8 cellular contexts compared by ENCODE assay signal in genomic region chr6:30219244-30219643, GRCh38. TPM values are rescaled to one million over a fixed set of nuclear protein-coding genes. Genes with fewer than 3 reads are reported as not detected.
A peak's percentile ranks its signal among the peaks of the same experiment; 100 is the strongest.
DNase-seq lines count a peak whose midpoint lies in the region; ATAC-seq and TF ChIP-seq lines count a peak whose summit lies in the region.

No MANE protein-coding gene starts in this region.

- H3K36me3 ChIP-seq in GM23248 (ENCODE audit: low read depth) (no peaks in the 10 kb centered on the region), WERI-Rb-1 (no peaks in the 10 kb centered on the region), tibial nerve (no peaks in the 10 kb centered on the region)

- DNase-seq in AG09319 (ENCODE audit: extremely low read depth, low read depth) (no peak), GM23248 (peak; percentile 73), NCI-H2227 (lab: John Stamatoyannopoulos, UW; ENCODE audit: unreplicated experiment) (peak; percentile 67), WERI-Rb-1 (peak; percentile 73), dedifferentiated amniotic fluid mesenchymal stem cell (ENCODE audit: extremely low spot score) (peak; percentile 54), medulla oblongata (ENCODE audit: extremely low spot score) (peak; percentile 69), tibial nerve (ENCODE audit: low spot score in 2 of 2) (peak in 1 of 2 donors; percentile 67)

- H3K4me1 ChIP-seq in GM23248 (ENCODE audit: insufficient read depth) (no peaks in the 10 kb centered on the region), tibial nerve (peaks cover 0 to 13% (median 0%) of the 10 kb centered on the region in 4 donors)

- no peaks in the 10 kb centered on the region for H3F3A ChIP-seq in GM23248 (ENCODE audit: insufficient read depth)

- no peaks in the 10 kb centered on the region for H3K27me3 ChIP-seq in GM23248 (replicated peaks; ENCODE audit: insufficient read depth)
- H3K27me3 ChIP-seq in WERI-Rb-1 (ENCODE audit: insufficient read depth, low read depth, severe bottlenecking), result no peaks in the 10 kb centered on the region
- no peaks in the 10 kb centered on the region for H3K27me3 ChIP-seq in tibial nerve

- ATAC-seq in HG03439 (IDR thresholded peaks at IDR 0.05; ENCODE audit: unreplicated experiment), result no peak

- no peak overlapping the region for H3K4me3 ChIP-seq in GM23248
- H3K4me3 ChIP-seq in WERI-Rb-1 (ENCODE audit: low read depth, low read length), result no peak overlapping the region
- no peak overlapping the region for H3K4me3 ChIP-seq in tibial nerve

- no peak overlapping the region for H3K4me2 ChIP-seq in GM23248 (ENCODE audit: unreplicated experiment)

- no peak overlapping the region for H2AFZ ChIP-seq in GM23248

- H3K79me2 ChIP-seq in GM23248 (ENCODE audit: insufficient read depth), result no peaks in the 10 kb centered on the region

- WGBS in GM23248 (ENCODE audit: low coverage in 1 of 2, low lambda C conversion rate in 2 of 2, missing lambda C conversion rate in 2 of 2), 2 experiments, result 0% methylated on average over 1 of the region's 1 CpG
- WGBS in tibial nerve, 2 donors, result 0 to 5% methylated on average over 1 of the region's 1 CpG

- H3K27ac ChIP-seq in GM23248 (no peak overlapping the region), WERI-Rb-1 (no peak overlapping the region), tibial nerve (no peak overlapping the region)

- in situ Hi-C loops in GM23248 (cut with MboI), result no loop called here

- H3K9ac ChIP-seq in GM23248, result no peak overlapping the region

- peak; percentile 92 for TF ChIP-seq CTCF in AG09319 (IDR thresholded peaks at IDR 0.05; ENCODE audit: low read depth, low read length)
- peak; percentile 95 for TF ChIP-seq CTCF in WERI-Rb-1 (IDR thresholded peaks at IDR 0.05; ENCODE audit: low read depth, low read length)
- TF ChIP-seq CTCF in tibial nerve (IDR thresholded peaks at IDR 0.05), result peak; percentile 48 to 84 (median 71)

- no peaks in the 10 kb centered on the region for H3K9me2 ChIP-seq in GM23248 (ENCODE audit: insufficient read depth)

- TF ChIP-seq POLR2A in tibial nerve (IDR thresholded peaks at IDR 0.05), result no peak

- no peaks in the 10 kb centered on the region for H4K20me1 ChIP-seq in GM23248 (ENCODE audit: insufficient read depth)

- TF ChIP-seq EP300 in tibial nerve (IDR thresholded peaks at IDR 0.05), result no peak

- H3K9me3 ChIP-seq in GM23248 (ENCODE audit: low read depth) (no peaks in the 10 kb centered on the region), WERI-Rb-1 (ENCODE audit: severe bottlenecking) (peaks cover 16% of the 10 kb centered on the region), tibial nerve (peaks cover 0 to 9% (median 0%) of the 10 kb centered on the region in 4 donors)

RNA-seq across cellular contexts. Expression of gene TRIM26, which starts 6.0 kb away (rescaled TPM):
- 25.0 and 30.7 TPM in 2 replicates for total RNA-seq in GM23248 (2014; rRNA removed; shearing (Covaris generic))
- polyA plus RNA-seq in GM23248 (2016; fragmentation: Nextera tagmentation; extraction: Ambion mirVana), result 22.9 and 24.7 TPM in 2 replicates
- 10 to 100 TPM; 26.9 to 46.8 (median 37.6) TPM for total RNA-seq in tibial nerve

RNA-seq across cellular contexts. Expression of gene TRIM15, which starts 55.9 kb away (rescaled TPM):
- not detected in 2 replicates for total RNA-seq in GM23248 (2014; rRNA removed; shearing (Covaris generic))
- not detected in 2 replicates for polyA plus RNA-seq in GM23248 (2016; fragmentation: Nextera tagmentation; extraction: Ambion mirVana)
- total RNA-seq in tibial nerve, result not detected

RNA-seq across cellular contexts. Expression of gene TRIM10, which starts 58.2 kb away (rescaled TPM):
- 0.11 TPM in 1 of 2 replicates, not detected in the other for total RNA-seq in GM23248 (2014; rRNA removed; shearing (Covaris generic))
- not detected in 2 replicates for polyA plus RNA-seq in GM23248 (2016; fragmentation: Nextera tagmentation; extraction: Ambion mirVana)
- not detected for total RNA-seq in tibial nerve
